1 cellular context compared by ENCODE assay signal in the genomic region with DNA sequence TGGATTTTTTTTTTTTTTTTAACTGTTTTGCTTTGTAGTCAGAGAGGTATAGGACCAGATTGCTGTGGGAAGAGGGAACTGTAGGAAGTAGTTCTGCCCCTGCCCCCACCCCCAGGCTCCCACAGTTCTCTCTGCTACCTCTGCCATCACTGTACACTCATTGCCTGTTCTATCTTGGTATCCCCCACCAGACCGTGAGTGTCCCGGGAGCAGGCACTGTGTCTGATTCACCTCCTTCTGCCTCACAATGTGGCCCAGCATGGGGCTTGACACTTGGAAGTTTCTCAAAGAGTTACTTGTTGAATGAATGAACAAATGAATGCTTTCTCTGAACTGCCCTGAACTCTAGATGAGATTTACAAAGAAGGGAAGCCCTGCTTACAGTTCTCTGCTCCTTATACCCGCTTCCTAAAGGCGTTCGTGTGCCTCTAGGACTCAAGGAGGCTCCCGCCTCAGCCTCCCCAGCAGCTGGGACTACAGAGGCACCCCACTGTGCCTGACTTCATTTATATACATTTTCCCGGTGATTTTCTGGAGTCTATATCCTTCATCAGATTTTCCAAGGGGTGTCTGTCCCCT.
TF ChIP-seq lines count a peak whose summit lies in the region.

No MANE protein-coding gene starts in this region.

TF ChIP-seq in GM23338, 12 proteins besides CTCF, POLR2A, EP300 and RAD21 (continued from another document):
- TF ChIP-seq, protein P1, sequence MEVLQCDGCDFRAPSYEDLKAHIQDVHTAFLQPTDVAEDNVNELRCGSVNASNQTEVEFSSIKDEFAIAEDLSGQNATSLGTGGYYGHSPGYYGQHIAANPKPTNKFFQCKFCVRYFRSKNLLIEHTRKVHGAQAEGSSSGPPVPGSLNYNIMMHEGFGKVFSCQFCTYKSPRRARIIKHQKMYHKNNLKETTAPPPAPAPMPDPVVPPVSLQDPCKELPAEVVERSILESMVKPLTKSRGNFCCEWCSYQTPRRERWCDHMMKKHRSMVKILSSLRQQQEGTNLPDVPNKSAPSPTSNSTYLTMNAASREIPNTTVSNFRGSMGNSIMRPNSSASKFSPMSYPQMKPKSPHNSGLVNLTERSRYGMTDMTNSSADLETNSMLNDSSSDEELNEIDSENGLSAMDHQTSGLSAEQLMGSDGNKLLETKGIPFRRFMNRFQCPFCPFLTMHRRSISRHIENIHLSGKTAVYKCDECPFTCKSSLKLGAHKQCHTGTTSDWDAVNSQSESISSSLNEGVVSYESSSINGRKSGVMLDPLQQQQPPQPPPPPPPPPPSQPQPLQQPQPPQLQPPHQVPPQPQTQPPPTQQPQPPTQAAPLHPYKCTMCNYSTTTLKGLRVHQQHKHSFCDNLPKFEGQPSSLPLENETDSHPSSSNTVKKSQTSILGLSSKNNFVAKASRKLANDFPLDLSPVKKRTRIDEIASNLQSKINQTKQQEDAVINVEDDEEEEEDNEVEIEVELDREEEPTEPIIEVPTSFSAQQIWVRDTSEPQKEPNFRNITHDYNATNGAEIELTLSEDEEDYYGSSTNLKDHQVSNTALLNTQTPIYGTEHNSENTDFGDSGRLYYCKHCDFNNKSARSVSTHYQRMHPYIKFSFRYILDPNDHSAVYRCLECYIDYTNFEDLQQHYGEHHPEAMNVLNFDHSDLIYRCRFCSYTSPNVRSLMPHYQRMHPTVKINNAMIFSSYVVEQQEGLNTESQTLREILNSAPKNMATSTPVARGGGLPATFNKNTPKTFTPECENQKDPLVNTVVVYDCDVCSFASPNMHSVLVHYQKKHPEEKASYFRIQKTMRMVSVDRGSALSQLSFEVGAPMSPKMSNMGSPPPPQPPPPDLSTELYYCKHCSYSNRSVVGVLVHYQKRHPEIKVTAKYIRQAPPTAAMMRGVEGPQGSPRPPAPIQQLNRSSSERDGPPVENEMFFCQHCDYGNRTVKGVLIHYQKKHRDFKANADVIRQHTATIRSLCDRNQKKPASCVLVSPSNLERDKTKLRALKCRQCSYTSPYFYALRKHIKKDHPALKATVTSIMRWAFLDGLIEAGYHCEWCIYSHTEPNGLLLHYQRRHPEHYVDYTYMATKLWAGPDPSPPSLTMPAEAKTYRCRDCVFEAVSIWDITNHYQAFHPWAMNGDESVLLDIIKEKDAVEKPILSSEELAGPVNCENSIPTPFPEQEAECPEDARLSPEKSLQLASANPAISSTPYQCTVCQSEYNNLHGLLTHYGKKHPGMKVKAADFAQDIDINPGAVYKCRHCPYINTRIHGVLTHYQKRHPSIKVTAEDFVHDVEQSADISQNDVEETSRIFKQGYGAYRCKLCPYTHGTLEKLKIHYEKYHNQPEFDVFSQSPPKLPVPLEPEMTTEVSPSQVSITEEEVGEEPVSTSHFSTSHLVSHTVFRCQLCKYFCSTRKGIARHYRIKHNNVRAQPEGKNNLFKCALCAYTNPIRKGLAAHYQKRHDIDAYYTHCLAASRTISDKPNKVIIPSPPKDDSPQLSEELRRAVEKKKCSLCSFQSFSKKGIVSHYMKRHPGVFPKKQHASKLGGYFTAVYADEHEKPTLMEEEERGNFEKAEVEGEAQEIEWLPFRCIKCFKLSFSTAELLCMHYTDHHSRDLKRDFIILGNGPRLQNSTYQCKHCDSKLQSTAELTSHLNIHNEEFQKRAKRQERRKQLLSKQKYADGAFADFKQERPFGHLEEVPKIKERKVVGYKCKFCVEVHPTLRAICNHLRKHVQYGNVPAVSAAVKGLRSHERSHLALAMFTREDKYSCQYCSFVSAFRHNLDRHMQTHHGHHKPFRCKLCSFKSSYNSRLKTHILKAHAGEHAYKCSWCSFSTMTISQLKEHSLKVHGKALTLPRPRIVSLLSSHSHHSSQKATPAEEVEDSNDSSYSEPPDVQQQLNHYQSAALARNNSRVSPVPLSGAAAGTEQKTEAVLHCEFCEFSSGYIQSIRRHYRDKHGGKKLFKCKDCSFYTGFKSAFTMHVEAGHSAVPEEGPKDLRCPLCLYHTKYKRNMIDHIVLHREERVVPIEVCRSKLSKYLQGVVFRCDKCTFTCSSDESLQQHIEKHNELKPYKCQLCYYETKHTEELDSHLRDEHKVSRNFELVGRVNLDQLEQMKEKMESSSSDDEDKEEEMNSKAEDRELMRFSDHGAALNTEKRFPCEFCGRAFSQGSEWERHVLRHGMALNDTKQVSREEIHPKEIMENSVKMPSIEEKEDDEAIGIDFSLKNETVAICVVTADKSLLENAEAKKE (CRISPR knock-in tag; IDR thresholded peaks at IDR 0.05) = peak; percentile 64; the same call in 1 of the 2 replicates
